In the genomic region with DNA sequence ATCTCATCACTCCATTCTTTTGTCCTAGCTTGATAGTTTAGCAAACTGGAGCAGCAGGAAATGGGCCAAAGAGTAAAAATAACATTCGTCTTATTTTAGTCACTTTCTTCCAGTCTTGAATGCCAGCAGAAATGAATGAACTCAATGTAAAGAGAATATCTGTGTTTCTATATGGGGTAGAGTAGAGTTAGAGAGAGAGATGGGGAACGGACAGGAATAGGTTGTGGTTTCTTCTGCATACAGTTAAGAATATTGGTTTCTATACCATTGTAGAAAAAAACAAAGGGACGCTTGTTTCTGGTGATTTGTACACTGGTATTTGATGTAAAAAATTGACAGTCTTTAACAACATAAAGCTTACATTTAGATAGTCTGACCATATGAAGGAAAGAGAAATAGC, we compare ENCODE assay signal across 11 cellular contexts. TPM values are rescaled to one million over a fixed set of nuclear protein-coding genes. Genes with fewer than 3 reads are reported as not detected.
DNase-seq lines count a peak whose midpoint lies in the region; ATAC-seq, FAIRE-seq and TF ChIP-seq lines count a peak whose summit lies in the region.
"Had no signal": no experiment of that assay in that cellular context is flagged by ENCODE, and none has a peak within 500 bp of the region (broad histone marks: within the 10 kb centered on the region; RNA-seq: fewer than 3 reads in every experiment).

No MANE protein-coding gene starts in this region.

- no peaks in the 10 kb centered on the region for H3F3A ChIP-seq in neural progenitor cell (ENCODE audit: low read depth)

- FAIRE-seq in GM12892 (lab: Jason Lieb, UNC) (peak; percentile 17), GM19239 (lab: Jason Lieb, UNC) (no peak)
- FAIRE-seq: HepG2 had no signal

- no peaks in the 10 kb centered on the region for H3K4me1 ChIP-seq in neural progenitor cell

- peak overlapping the region; percentile 68 for H3K4me3 Mint-ChIP-seq in activated naive CD8-positive, alpha-beta T cell treated with anti-CD3 and anti-CD28 coated beads, Interleukin-2, amount 50 U/mL, for 24 hours
- no peak overlapping the region for H3K4me3 Mint-ChIP-seq in neural progenitor cell

- DNase-seq in GM12892 (ENCODE audit: insufficient read length) (no peak), cerebellar nuclear complex (lab: John Stamatoyannopoulos, UW) (no peak), GM19239 (ENCODE audit: insufficient read length, low spot score) (no peak), WERI-Rb-1 (no peak), neural progenitor cell (ENCODE audit: low spot score) (no peak)
- DNase-seq in activated naive CD8-positive, alpha-beta T cell treated with anti-CD3 and anti-CD28 coated beads, Interleukin-2, amount 50 U/mL, for 24 hours: no peak
- DNase-seq: anterior cingulate cortex, NCI-H2029 treated with DMSO at 0.1 percent for 48 hours had no signal

- H3K36me3 Mint-ChIP-seq in activated naive CD8-positive, alpha-beta T cell treated with anti-CD3 and anti-CD28 coated beads, Interleukin-2, amount 50 U/mL, for 24 hours (ENCODE audit: low read depth): peaks cover 16% of the 10 kb centered on the region
- H3K36me3 Mint-ChIP-seq in neural progenitor cell: no peaks in the 10 kb centered on the region

- H3K9me3 Mint-ChIP-seq in activated naive CD8-positive, alpha-beta T cell treated with anti-CD3 and anti-CD28 coated beads, Interleukin-2, amount 50 U/mL, for 24 hours: no peaks in the 10 kb centered on the region
- no peaks in the 10 kb centered on the region for H3K9me3 Mint-ChIP-seq in neural progenitor cell

- peak overlapping the region; percentile 90 for H3K27ac Mint-ChIP-seq in activated naive CD8-positive, alpha-beta T cell treated with anti-CD3 and anti-CD28 coated beads, Interleukin-2, amount 50 U/mL, for 24 hours
- H3K27ac Mint-ChIP-seq in neural progenitor cell: no peak overlapping the region

- TF ChIP-seq POLR2A in GM12892 (IDR thresholded peaks at IDR 0.05; ENCODE audit: low read depth, low read length): no peak

- TF ChIP-seq CTCF in WERI-Rb-1 (IDR thresholded peaks at IDR 0.05; ENCODE audit: low read depth, low read length): no peak
- no peak for TF ChIP-seq CTCF in neural progenitor cell (IDR thresholded peaks at IDR 0.05)

- H3K36me3 ChIP-seq in WERI-Rb-1 (no peaks in the 10 kb centered on the region), neural progenitor cell (no peaks in the 10 kb centered on the region)

- ATAC-seq in GM19452 (IDR thresholded peaks at IDR 0.05; ENCODE audit: unreplicated experiment) (peak; percentile 63), HG03378 (IDR thresholded peaks at IDR 0.05; ENCODE audit: unreplicated experiment) (peak; percentile 53)
- no peak for ATAC-seq in activated naive CD8-positive, alpha-beta T cell treated with anti-CD3 and anti-CD28 coated beads, Interleukin-2, amount 50 U/mL, for 24 hours
- ATAC-seq: HepG2 had no signal

- peaks cover 84% of the 10 kb centered on the region for H3K4me1 Mint-ChIP-seq in activated naive CD8-positive, alpha-beta T cell treated with anti-CD3 and anti-CD28 coated beads, Interleukin-2, amount 50 U/mL, for 24 hours
- H3K4me1 Mint-ChIP-seq in neural progenitor cell: no peaks in the 10 kb centered on the region

- H3K4me3 ChIP-seq in WERI-Rb-1 (ENCODE audit: low read depth, low read length) (no peak overlapping the region), neural progenitor cell (no peak overlapping the region)

- H2AFZ ChIP-seq in neural progenitor cell (replicated peaks): no peak overlapping the region

- H3K27ac ChIP-seq in WERI-Rb-1 (no peak overlapping the region), neural progenitor cell (no peak overlapping the region)

- H3K27me3 ChIP-seq in WERI-Rb-1 (ENCODE audit: insufficient read depth, low read depth, severe bottlenecking) (peaks cover 8% of the 10 kb centered on the region), neural progenitor cell (no peaks in the 10 kb centered on the region)

- H3K9me3 ChIP-seq in WERI-Rb-1 (ENCODE audit: severe bottlenecking) (no peaks in the 10 kb centered on the region), neural progenitor cell (ENCODE audit: low read depth) (no peaks in the 10 kb centered on the region)

- H3K9ac ChIP-seq in neural progenitor cell: no peak overlapping the region

- H3K27me3 Mint-ChIP-seq in activated naive CD8-positive, alpha-beta T cell treated with anti-CD3 and anti-CD28 coated beads, Interleukin-2, amount 50 U/mL, for 24 hours: no peaks in the 10 kb centered on the region
- H3K27me3 Mint-ChIP-seq in neural progenitor cell (ENCODE audit: insufficient read depth, low read depth): no peaks in the 10 kb centered on the region

- no peaks in the 10 kb centered on the region for H3K79me2 ChIP-seq in neural progenitor cell (ENCODE audit: low read depth)

- no peak overlapping the region for H3K4me2 ChIP-seq in neural progenitor cell

- H4K20me1 ChIP-seq in neural progenitor cell (ENCODE audit: low read depth): no peaks in the 10 kb centered on the region

RNA-seq across cellular contexts. Expression of a gene that starts 8.9 kb away (rescaled TPM):
- 5.4 TPM for polyA plus RNA-seq in GM12892 (2012; ENCODE audit: missing spikeins)
- not detected in 2 replicates for total RNA-seq in neural progenitor cell (ENCODE audit: low replicate concordance)
- total RNA-seq: HepG2 had no signal
- polyA plus RNA-seq: HepG2 had no signal
